In the genomic region with DNA sequence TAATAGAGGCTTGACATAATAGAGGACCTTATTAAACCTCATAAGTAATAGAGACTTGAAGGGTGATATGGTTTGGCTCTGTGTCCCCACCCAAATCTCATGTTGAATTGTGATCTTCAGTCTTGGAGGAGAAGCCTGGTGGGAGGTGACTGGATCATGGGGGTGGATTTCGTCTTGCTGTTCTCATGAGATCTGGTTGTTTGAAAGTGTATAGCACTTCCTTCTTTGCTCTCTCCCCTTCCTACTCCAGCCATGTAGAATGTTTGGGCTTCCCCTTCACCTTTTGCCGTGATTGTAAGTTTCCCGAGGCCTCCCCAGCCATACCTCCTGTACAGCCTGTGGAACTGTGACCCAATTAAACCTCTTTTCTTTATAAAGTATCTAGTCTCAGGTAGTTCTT, we compare ENCODE assay signal across 14 cellular contexts. TPM values are rescaled to one million over a fixed set of nuclear protein-coding genes. Genes with fewer than 3 reads are reported as not detected.
DNase-seq lines count a peak whose midpoint lies in the region; ATAC-seq and TF ChIP-seq lines count a peak whose summit lies in the region.
"Had no signal": no experiment of that assay in that cellular context is flagged by ENCODE, and none has a peak within 500 bp of the region (broad histone marks: within the 10 kb centered on the region; RNA-seq: fewer than 3 reads in every experiment).

No MANE protein-coding gene starts in this region.

- DNase-seq in activated CD4-positive, CD25-positive, alpha-beta regulatory T cell (lab: John Stamatoyannopoulos, UW) = no peak
- no peak for DNase-seq in naive thymus-derived CD8-positive, alpha-beta T cell
- DNase-seq in AML-193 (lab: John Stamatoyannopoulos, UW) (no peak), lower lobe of right lung (no peak), glutamatergic neuron (no peak)
- DNase-seq: foreskin fibroblast, KG1, mesendoderm had no signal

- no peaks in the 10 kb centered on the region for H3K9me2 ChIP-seq in Loucy (replicated peaks; ENCODE audit: low read depth, low read length)

- H3K36me3 ChIP-seq in Loucy (ENCODE audit: insufficient read depth, low read length) (peaks cover 14% of the 10 kb centered on the region; the same call in 1 of the 2 replicates), lower lobe of right lung (peaks cover 25% of the 10 kb centered on the region)

- no peak overlapping the region for H3K4me3 ChIP-seq in Loucy (ENCODE audit: low read length, poor library complexity, severe bottlenecking)
- no peak overlapping the region for H3K4me3 ChIP-seq in lower lobe of right lung
- H3K4me3 ChIP-seq: A549, HAP-1, skin epidermis had no signal

- no peak overlapping the region for H2AFZ ChIP-seq in Loucy (ENCODE audit: low read length)

- peaks cover 18 to 30% (median 25%) of the 10 kb centered on the region in 4 donors for H3K4me1 Mint-ChIP-seq in naive thymus-derived CD8-positive, alpha-beta T cell
- peaks cover 10% of the 10 kb centered on the region for H3K4me1 Mint-ChIP-seq in glutamatergic neuron (ENCODE audit: low read depth, unreplicated experiment)

- H3K4me3 Mint-ChIP-seq in naive thymus-derived CD8-positive, alpha-beta T cell = no peak overlapping the region
- H3K4me3 Mint-ChIP-seq in glutamatergic neuron (ENCODE audit: unreplicated experiment) = no peak overlapping the region

- peaks cover 0 to 28% (median 0%) of the 10 kb centered on the region in 3 donors for H3K36me3 Mint-ChIP-seq in naive thymus-derived CD8-positive, alpha-beta T cell
- no peaks in the 10 kb centered on the region for H3K36me3 Mint-ChIP-seq in glutamatergic neuron (ENCODE audit: unreplicated experiment)

- peaks cover 54% of the 10 kb centered on the region for H3K79me2 ChIP-seq in Loucy (ENCODE audit: insufficient read depth, low read length)

- H3K4me2 ChIP-seq in Loucy (ENCODE audit: low read depth, low read length, poor library complexity, severe bottlenecking) = peak overlapping the region; percentile 37
- H3K4me2 ChIP-seq: A549 had no signal

- H4K20me1 ChIP-seq in Loucy (ENCODE audit: insufficient read depth, low read length, poor library complexity, severe bottlenecking) = no peaks in the 10 kb centered on the region

- POLR2A ChIA-PET in naive thymus-derived CD8-positive, alpha-beta T cell (lab: Charles Lee) = no interaction called here

- H3K27ac Mint-ChIP-seq in naive thymus-derived CD8-positive, alpha-beta T cell = peak overlapping the region in 8 of 10 donors; percentile 22 to 69 (median 52)
- no peak overlapping the region for H3K27ac Mint-ChIP-seq in glutamatergic neuron (ENCODE audit: unreplicated experiment)

- no peak overlapping the region for H3K9ac ChIP-seq in Loucy (ENCODE audit: low read depth, low read length, poor library complexity, severe bottlenecking)

- H3K9me3 ChIP-seq in Loucy (ENCODE audit: insufficient read depth, low read depth, low read length) = no peaks in the 10 kb centered on the region
- no peaks in the 10 kb centered on the region for H3K9me3 ChIP-seq in lower lobe of right lung
- H3K9me3 ChIP-seq: A549, HAP-1 had no signal

- H3K27ac ChIP-seq in lower lobe of right lung = no peak overlapping the region
- H3K27ac ChIP-seq: A549, skin epidermis had no signal

- TF ChIP-seq CTCF in Loucy (conservative IDR thresholded peaks at IDR 0.05; ENCODE audit: low read length) = no peak
- no peak for TF ChIP-seq CTCF in lower lobe of right lung (IDR thresholded peaks at IDR 0.05)
- TF ChIP-seq CTCF in glutamatergic neuron (IDR thresholded peaks at IDR 0.05; ENCODE audit: partially characterized antibody, unreplicated experiment) = no peak

- H3K27me3 Mint-ChIP-seq in naive thymus-derived CD8-positive, alpha-beta T cell = no peaks in the 10 kb centered on the region
- no peaks in the 10 kb centered on the region for H3K27me3 Mint-ChIP-seq in glutamatergic neuron (ENCODE audit: unreplicated experiment)

- H3K27me3 ChIP-seq in Loucy (ENCODE audit: insufficient read depth, low read length, poor library complexity, severe bottlenecking) (no peaks in the 10 kb centered on the region), lower lobe of right lung (ENCODE audit: low read depth) (no peaks in the 10 kb centered on the region)

- peaks cover 21% of the 10 kb centered on the region for H3K4me1 ChIP-seq in Loucy (ENCODE audit: insufficient read depth, low read length, poor library complexity, severe bottlenecking)
- H3K4me1 ChIP-seq in lower lobe of right lung = peaks cover 22% of the 10 kb centered on the region

- ATAC-seq in activated CD4-positive, CD25-positive, alpha-beta regulatory T cell treated with anti-CD3 and anti-CD28 coated beads, Interleukin-2, amount 50 U/mL, for 24 hours = peak; percentile 1 to 3
- peak; percentile 26 for ATAC-seq in GM21576 (IDR thresholded peaks at IDR 0.05; ENCODE audit: unreplicated experiment)
- ATAC-seq in naive thymus-derived CD8-positive, alpha-beta T cell = no peak
- no peak for ATAC-seq in lower lobe of right lung
- ATAC-seq: A549 had no signal

- H3K9me3 Mint-ChIP-seq in naive thymus-derived CD8-positive, alpha-beta T cell = no peaks in the 10 kb centered on the region
- no peaks in the 10 kb centered on the region for H3K9me3 Mint-ChIP-seq in glutamatergic neuron (ENCODE audit: unreplicated experiment)

- intact Hi-C loops in lower lobe of right lung (cut with DNase I) = no loop called here

- no peaks in the 10 kb centered on the region for H3F3A ChIP-seq in Loucy (ENCODE audit: low read depth)

RNA-seq across cellular contexts. Expression of gene KIFBP, which starts 8.6 kb away (rescaled TPM):
- 10 to 100 TPM; 12.6 to 15.6 TPM for total RNA-seq in naive thymus-derived CD8-positive, alpha-beta T cell
- polyA plus RNA-seq in naive thymus-derived CD8-positive, alpha-beta T cell = 1 to 10 TPM; 2.2 to 4.4 (median 2.4) TPM
- total RNA-seq in lower lobe of right lung (20.6 TPM), glutamatergic neuron (ENCODE audit: unreplicated experiment) (45.3 TPM)

RNA-seq across cellular contexts. Expression of gene DDX21, which starts 41.2 kb away (rescaled TPM):
- total RNA-seq in naive thymus-derived CD8-positive, alpha-beta T cell = 10 to 100 TPM; 55.5 to 59.3 TPM
- 10 to 100 TPM; 14.6 to 19.1 (median 15.4) TPM for polyA plus RNA-seq in naive thymus-derived CD8-positive, alpha-beta T cell
- total RNA-seq in lower lobe of right lung (43.4 TPM), glutamatergic neuron (ENCODE audit: unreplicated experiment) (39.9 TPM)

Comparison
In these comparisons a context has a peak if more than half of its experiments do, and no peak if none do; other contexts are left out.
1. ATAC-seq: peak in activated CD4-positive, CD25-positive, alpha-beta regulatory T cell treated with anti-CD3 and anti-CD28 coated beads, Interleukin-2, amount 50 U/mL, for 24 hours (2 of 2) and GM21576 (single experiment); none in naive thymus-derived CD8-positive, alpha-beta T cell (0 of 2) and lower lobe of right lung (0 of 2).